27 cellular contexts compared by ENCODE assay signal in genomic region chr12:3458041-3458440, GRCh38. TPM values are rescaled to one million over a fixed set of nuclear protein-coding genes. Genes with fewer than 3 reads are reported as not detected.
DNase-seq lines count a peak whose midpoint lies in the region; TF ChIP-seq lines count a peak whose summit lies in the region.
"Had no signal": no experiment of that assay in that cellular context is flagged by ENCODE, and none has a peak within 500 bp of the region (broad histone marks: within the 10 kb centered on the region; RNA-seq: fewer than 3 reads in every experiment).

No MANE protein-coding gene starts in this region.

- H3K36me3 ChIP-seq in effector memory CD4-positive, alpha-beta T cell (ENCODE audit: control insufficient read depth, insufficient read depth, low read length) = no peaks in the 10 kb centered on the region
- H3K36me3 ChIP-seq: colonic mucosa, heart right ventricle, left lung, right lobe of liver, upper lobe of left lung, WERI-Rb-1 had no signal

- no peak for TF ChIP-seq CTCF in coronary artery (IDR thresholded peaks at IDR 0.05)

- H3K4me1 ChIP-seq in effector memory CD4-positive, alpha-beta T cell (ENCODE audit: control insufficient read depth, insufficient read depth, low read length, poor library complexity, severe bottlenecking) = no peaks in the 10 kb centered on the region
- H3K4me1 ChIP-seq: colonic mucosa, left lung, parathyroid adenoma, right lobe of liver, upper lobe of left lung had no signal

- no peak overlapping the region for H3K27ac ChIP-seq in coronary artery
- H3K27ac ChIP-seq in effector memory CD4-positive, alpha-beta T cell (ENCODE audit: insufficient read depth, low read length, poor library complexity, severe bottlenecking) = no peak overlapping the region
- H3K27ac ChIP-seq: colonic mucosa, GM23248, heart right ventricle, left lung, parathyroid adenoma, right lobe of liver, SK-N-MC, upper lobe of left lung, WERI-Rb-1 had no signal

- DNase-seq in Caki2 (ENCODE audit: low read depth) (peak; percentile 13), HT1080 (ENCODE audit: low read depth) (peak; percentile 75), astrocyte of the hippocampus (ENCODE audit: low read depth, low spot score) (peak; percentile 6), kidney tubule cell (ENCODE audit: low spot score) (peak; percentile 52), NCI-H1436 treated with DMSO at 0.1 percent for 48 hours (lab: John Stamatoyannopoulos, UW) (no peak), coronary artery (ENCODE audit: low spot score) (no peak), NCI-H526 treated with DMSO at 0.1 percent for 48 hours (lab: John Stamatoyannopoulos, UW) (no peak)
- no peak for DNase-seq in effector memory CD4-positive, alpha-beta T cell
- DNase-seq: CD4-positive, CD25-positive, alpha-beta regulatory T cell; colonic mucosa; GM23248; heart right ventricle; left lung; NCI-H1417; NCI-H2107; NCI-H510A; nephron progenitor cell; right lobe of liver; stimulated activated CD8-positive, alpha-beta memory T cell treated with anti-CD3 and anti-CD28 coated beads, Interleukin-4, amount 100 ng/mL, for 48 hours; upper lobe of left lung; WERI-Rb-1 had no signal

- no peak overlapping the region for H3K4me3 ChIP-seq in coronary artery
- H3K4me3 ChIP-seq in effector memory CD4-positive, alpha-beta T cell (ENCODE audit: insufficient read depth, low read depth, low read length, poor library complexity, severe bottlenecking) = no peak overlapping the region
- H3K4me3 ChIP-seq: colonic mucosa, GM12878, GM23248, heart right ventricle, left lung, right lobe of liver, SK-N-MC, upper lobe of left lung had no signal

- no peaks in the 10 kb centered on the region for H3K9me3 ChIP-seq in effector memory CD4-positive, alpha-beta T cell (ENCODE audit: control insufficient read depth, low read length)
- H3K9me3 ChIP-seq: colonic mucosa, heart right ventricle, left lung, right lobe of liver, upper lobe of left lung had no signal

- in situ Hi-C loops in Caki2 (cut with HindIII; ENCODE audit: low pct_unique_long_range_greater_than_20kb, low sequenced_read_pairs) = no loop called here

- peaks cover 4% of the 10 kb centered on the region for H3K27me3 ChIP-seq in effector memory CD4-positive, alpha-beta T cell (replicated peaks; ENCODE audit: control insufficient read depth, insufficient read depth, low read length, poor library complexity, severe bottlenecking)
- H3K27me3 ChIP-seq: colonic mucosa, right lobe of liver, upper lobe of left lung had no signal

RNA-seq across cellular contexts. Expression of gene PRMT8, which starts 33.0 kb away (rescaled TPM):
- not detected in 2 replicates for total RNA-seq in Caki2 (2014; rRNA removed; shearing (Covaris generic); ENCODE audit: low replicate concordance)
- total RNA-seq in HT1080 (2014; rRNA removed; shearing (Covaris generic)) = not detected in 2 replicates
- polyA plus RNA-seq in HT1080 (2015; cell fraction: cytosol; rRNA removed) = not detected in 2 replicates
- not detected in 2 replicates for polyA plus RNA-seq in HT1080 (2015; cell fraction: nucleus; rRNA removed)
- total RNA-seq: activated T-helper 17 cell treated with anti-CD3 and anti-CD28 coated beads, Interleukin-2, amount 50 U/mL, for 72 hours; CD4-positive, CD25-positive, alpha-beta regulatory T cell; colonic mucosa; GM12878; GM23248; mesothelial cell of epicardium; right lobe of liver; T-helper 2 cell treated with Interferon-gamma antibody and Interleukin-4, amounts not matched to agents 100 ng/mL and 5 ng/mL, for 36 hours had no signal
- polyA plus RNA-seq: CD4-positive, CD25-positive, alpha-beta regulatory T cell; GM12878; GM23248 had no signal

Comparison
In these comparisons a context has a peak if more than half of its experiments do, and no peak if none do; other contexts are left out.
1. DNase-seq: peak in Caki2 (single experiment), HT1080 (single experiment), astrocyte of the hippocampus (single experiment) and kidney tubule cell (single experiment); none in NCI-H1436 treated with DMSO at 0.1 percent for 48 hours (single experiment), coronary artery (single experiment), NCI-H526 treated with DMSO at 0.1 percent for 48 hours (single experiment) and effector memory CD4-positive, alpha-beta T cell (0 of 3).